Comparison of ENCODE assay signal across 1 cellular context in genomic region chr11:64331569-64332371, GRCh38.
TF ChIP-seq lines count a peak whose summit lies in the region.

No MANE protein-coding gene starts in this region.

TF ChIP-seq in HEK293, 187 proteins besides CTCF, POLR2A, EP300 and RAD21 (continued from another document):
- 0 out of 2 replicates have a peak, but pooled peaks have one; percentile 43 for TF ChIP-seq PRDM10 (tag by site-specific recombination; IDR thresholded peaks at IDR 0.05)
- TF ChIP-seq ZSCAN23 (tag by site-specific recombination; IDR thresholded peaks at IDR 0.05): no peak
- TF ChIP-seq ZBTB48 (tag by site-specific recombination; IDR thresholded peaks at IDR 0.05): peak; percentile 72; the same call in 1 of the 2 replicates
- TF ChIP-seq ZNF133 (tag by site-specific recombination; IDR thresholded peaks at IDR 0.05): 0 out of 2 replicates have a peak, but pooled peaks have one; percentile 14
- peak; percentile 90 for TF ChIP-seq ZSCAN4 (tag by site-specific recombination; IDR thresholded peaks at IDR 0.05)
- 0 out of 2 replicates have a peak, but pooled peaks have one; percentile 24 for TF ChIP-seq SCRT2 (tag by site-specific recombination; IDR thresholded peaks at IDR 0.05)
- TF ChIP-seq GLIS1 (tag by site-specific recombination; IDR thresholded peaks at IDR 0.05): peak; percentile 92
- no peak for TF ChIP-seq SCRT1 (tag by site-specific recombination; IDR thresholded peaks at IDR 0.05; ENCODE audit: borderline replicate concordance)
- no peak for TF ChIP-seq ZBTB20 (tag by site-specific recombination; IDR thresholded peaks at IDR 0.05)
- TF ChIP-seq ZNF654 (tag by site-specific recombination; IDR thresholded peaks at IDR 0.05; ENCODE audit: low read depth): 0 out of 2 replicates have a peak, but pooled peaks have one; percentile 5
- peak; percentile 69 for TF ChIP-seq EGR2 (tag by site-specific recombination; IDR thresholded peaks at IDR 0.05; ENCODE audit: low read depth)
- TF ChIP-seq ZNF423 (tag by site-specific recombination; IDR thresholded peaks at IDR 0.05): peak; percentile 49; the same call in 1 of the 2 replicates
- no peak for TF ChIP-seq ZNF350 (tag by site-specific recombination; IDR thresholded peaks at IDR 0.05)
- TF ChIP-seq ZNF266 (tag by site-specific recombination; IDR thresholded peaks at IDR 0.05; ENCODE audit: low read depth): no peak
- TF ChIP-seq HIC1 (tag by site-specific recombination; IDR thresholded peaks at IDR 0.05): no peak
- no peak for TF ChIP-seq ZNF140 (tag by site-specific recombination; IDR thresholded peaks at IDR 0.05)
- TF ChIP-seq ZNF37A (tag by site-specific recombination; IDR thresholded peaks at IDR 0.05): no peak
- TF ChIP-seq ZBTB8A (tag by site-specific recombination; IDR thresholded peaks at IDR 0.05): peak; percentile 34; the same call in 1 of the 2 replicates
- peak; percentile 32; the same call in 1 of the 2 replicates for TF ChIP-seq PRDM1 (tag by site-specific recombination; IDR thresholded peaks at IDR 0.05)
